2 cellular contexts compared by ENCODE assay signal in genomic region chr17:77507116-77507885, GRCh38.
TF ChIP-seq lines count a peak whose summit lies in the region.

No MANE protein-coding gene starts in this region.

TF ChIP-seq in SK-N-SH, 30 proteins besides CTCF, POLR2A, EP300 and RAD21 (continued from another document):
- TF ChIP-seq TEAD4 (IDR thresholded peaks at IDR 0.05; ENCODE audit: borderline replicate concordance, insufficient read depth) (no peak), CHD2 (IDR thresholded peaks at IDR 0.05; ENCODE audit: low read length, partially characterized antibody) (no peak), RFX5 (IDR thresholded peaks at IDR 0.05; ENCODE audit: low read length) (no peak), GATA2 (CRISPR knock-in tag; IDR thresholded peaks at IDR 0.05) (no peak), RXRA (IDR thresholded peaks at IDR 0.05; ENCODE audit: borderline replicate concordance, low read depth) (no peak), NRF1 (IDR thresholded peaks at IDR 0.05; ENCODE audit: low read depth, low read length) (no peak), MEF2A (IDR thresholded peaks at IDR 0.05; ENCODE audit: borderline replicate concordance, low read depth) (no peak), FOXM1 (IDR thresholded peaks at IDR 0.05; ENCODE audit: low read depth) (no peak), POLR2AphosphoS5 (IDR thresholded peaks at IDR 0.05; ENCODE audit: low read depth, low read length) (no peak), RCOR1 (IDR thresholded peaks at IDR 0.05; ENCODE audit: low read length) (no peak)
- TF ChIP-seq, protein P1, sequence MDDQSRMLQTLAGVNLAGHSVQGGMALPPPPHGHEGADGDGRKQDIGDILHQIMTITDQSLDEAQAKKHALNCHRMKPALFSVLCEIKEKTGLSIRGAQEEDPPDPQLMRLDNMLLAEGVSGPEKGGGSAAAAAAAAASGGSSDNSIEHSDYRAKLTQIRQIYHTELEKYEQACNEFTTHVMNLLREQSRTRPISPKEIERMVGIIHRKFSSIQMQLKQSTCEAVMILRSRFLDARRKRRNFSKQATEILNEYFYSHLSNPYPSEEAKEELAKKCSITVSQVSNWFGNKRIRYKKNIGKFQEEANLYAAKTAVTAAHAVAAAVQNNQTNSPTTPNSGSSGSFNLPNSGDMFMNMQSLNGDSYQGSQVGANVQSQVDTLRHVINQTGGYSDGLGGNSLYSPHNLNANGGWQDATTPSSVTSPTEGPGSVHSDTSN (IDR thresholded peaks at IDR 0.05): no peak

TF ChIP-seq in SK-N-SH treated with all-trans-retinoic acid at 6 μM for 48 hours, 23 proteins besides CTCF, POLR2A, EP300 and RAD21 (continued from another document):
- no peak for TF ChIP-seq POU6F1 (CRISPR knock-in tag; IDR thresholded peaks at IDR 0.05; ENCODE audit: borderline replicate concordance, low read depth)
- no peak for TF ChIP-seq ISL1 (CRISPR knock-in tag; IDR thresholded peaks at IDR 0.05)
- TF ChIP-seq OSR1 (CRISPR knock-in tag; IDR thresholded peaks at IDR 0.05): no peak
